In the genomic region with DNA sequence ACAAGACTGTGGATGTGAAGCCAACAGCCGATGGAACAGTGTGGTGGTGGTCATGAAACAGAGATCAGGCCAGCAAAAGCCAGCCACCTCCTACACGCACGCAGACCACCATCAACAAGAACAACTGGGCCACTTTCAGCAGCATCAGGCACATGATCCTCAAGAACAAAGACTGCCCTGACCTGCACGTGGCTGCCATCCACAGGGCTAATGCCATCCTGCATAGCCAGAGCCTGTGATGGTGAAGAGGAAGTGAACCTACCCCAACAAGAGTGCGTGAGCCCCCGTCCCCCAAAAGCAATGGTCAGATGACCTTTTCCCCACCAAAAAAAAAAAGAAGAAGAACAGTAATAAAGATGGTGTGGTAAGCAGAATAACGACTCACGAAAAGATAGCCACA, we compare ENCODE assay signal across 16 cellular contexts.
DNase-seq lines count a peak whose midpoint lies in the region; ATAC-seq, FAIRE-seq and TF ChIP-seq lines count a peak whose summit lies in the region.
"Had no signal": no experiment of that assay in that cellular context is flagged by ENCODE, and none has a peak within 500 bp of the region (broad histone marks: within the 10 kb centered on the region; RNA-seq: fewer than 3 reads in every experiment).

No MANE protein-coding gene starts in this region.

- no peaks in the 10 kb centered on the region for H3F3A ChIP-seq in GM23338 (replicated peaks; ENCODE audit: low read depth)

- ATAC-seq in GM23338 (no peak), HG02885 (IDR thresholded peaks at IDR 0.05; ENCODE audit: poor library complexity, unreplicated experiment) (no peak)
- ATAC-seq: GM12878 had no signal

- H3K79me2 ChIP-seq in GM23338 (replicated peaks; ENCODE audit: insufficient read depth) (no peaks in the 10 kb centered on the region), H1 (ENCODE audit: control insufficient read depth in 1 of 2, insufficient read depth in 2 of 2, low read length in 2 of 2) (no peaks in the 10 kb centered on the region)

- no peaks in the 10 kb centered on the region for H3K9me3 Mint-ChIP-seq in GM23338

- peak in 1 of 2 experiments; percentile 17; a peak in 1 of 4 replicates for TF ChIP-seq RAD21 in H1 (IDR thresholded peaks at IDR 0.05 in 1 of 2, conservative IDR thresholded peaks at IDR 0.05 in 1 of 2; ENCODE audit: low read depth in 2 of 2, low read length in 2 of 2)

- H2BK5ac ChIP-seq in H1 (ENCODE audit: low read depth, low read length), result no peak overlapping the region

- no peaks in the 10 kb centered on the region for H3K36me3 ChIP-seq in GM23338 (ENCODE audit: insufficient read depth)
- no peaks in the 10 kb centered on the region for H3K36me3 ChIP-seq in H1 (ENCODE audit: control insufficient read depth in 2 of 4, insufficient read depth in 4 of 4, low read length in 3 of 4)
- H3K36me3 ChIP-seq: BLaER1, HAP-1 had no signal

- no peak for TF ChIP-seq POLR2A in H1 (IDR thresholded peaks at IDR 0.05; ENCODE audit: control extremely low read depth in 1 of 2, low read depth in 2 of 2, low read length in 2 of 2)

- H3K18ac ChIP-seq in H1 (ENCODE audit: extremely low read depth, low read length), result 0 out of 2 replicates have a peak overlapping the region, but pooled peaks have one; percentile 40

- H3K9me3 ChIP-seq in H1 (ENCODE audit: insufficient read depth in 2 of 2, low read depth in 1 of 2, low read length in 1 of 2), result no peaks in the 10 kb centered on the region
- H3K9me3 ChIP-seq: BLaER1, HAP-1 had no signal

- H2AFZ ChIP-seq in GM23338, result peak overlapping the region; percentile 80; the same call in 1 of the 2 replicates
- peak overlapping the region; percentile 98 for H2AFZ ChIP-seq in H1 (ENCODE audit: low read length)
- H2AFZ ChIP-seq: GM23248 had no signal

- H4K91ac ChIP-seq in H1 (replicated peaks; ENCODE audit: insufficient read length, low read length), result no peak overlapping the region

- no peak overlapping the region for H2BK20ac ChIP-seq in H1 (ENCODE audit: low read length)

- 86% methylated on average over 6 of the region's 8 CpGs; no CpG with 5 or more reads in 1 of the 2 experiments for WGBS in H1 (ENCODE audit: extremely low coverage in 1 of 2, insufficient coverage in 1 of 2, insufficient read length in 1 of 2, insufficient replicate concordance in 2 of 2, low coverage in 1 of 2, low lambda C conversion rate in 2 of 2, missing lambda C conversion rate in 1 of 2), 2 experiments

- H3K27ac Mint-ChIP-seq in GM23338, result no peak overlapping the region
- H3K27ac Mint-ChIP-seq: CD8-positive, alpha-beta memory T cell had no signal

- H3K27ac ChIP-seq in GM23338 (ENCODE audit: low read depth) (no peak overlapping the region), H1 (ENCODE audit: low read depth, low read length) (no peak overlapping the region)
- H3K27ac ChIP-seq: BLaER1, HL-60 had no signal

- FAIRE-seq in H1 (lab: Jason Lieb, UNC), result no peak
- FAIRE-seq in urothelium cell line (lab: Jason Lieb, UNC), result peak; percentile 94
- FAIRE-seq: GM12878 had no signal

- no peak overlapping the region for H3K4me3 Mint-ChIP-seq in GM23338
- H3K4me3 Mint-ChIP-seq: CD8-positive, alpha-beta memory T cell had no signal

- H3K27me3 ChIP-seq in GM23338 (ENCODE audit: insufficient read depth), result no peaks in the 10 kb centered on the region
- no peaks in the 10 kb centered on the region for H3K27me3 ChIP-seq in H1 (replicated peaks in 1 of 4; ENCODE audit: control insufficient read depth in 3 of 4, extremely low read depth in 1 of 4, insufficient read depth in 3 of 4, low read length in 3 of 4)
- H3K27me3 ChIP-seq: BLaER1 had no signal

- H4K8ac ChIP-seq in H1 (ENCODE audit: extremely low read depth, insufficient read depth, low read length), result no peak overlapping the region

- no peak for DNase-seq in GM23338 (ENCODE audit: low spot score)
- DNase-seq in NCI-H69 (lab: John Stamatoyannopoulos, UW), result peak; percentile 10
- DNase-seq in H1 (ENCODE audit: low read depth in 1 of 2, low spot score in 2 of 2), result no peak
- DNase-seq in urothelium cell line (ENCODE audit: low spot score), result no peak
- DNase-seq in COLO829 (ENCODE audit: low spot score), result no peak
- DNase-seq in AML-193 (lab: John Stamatoyannopoulos, UW), result no peak
- DNase-seq: Calu3; CD8-positive, alpha-beta memory T cell; DMS 273 treated with DMSO at 0.1 percent for 48 hours; GM23248; KBM-7 had no signal

- POLR2A ChIA-PET in H1 (lab: Charles Lee; ENCODE audit: partially characterized antibody), result no interaction called here

- H3K27me3 Mint-ChIP-seq in GM23338 (ENCODE audit: insufficient read depth, low read depth, poor library complexity), result peaks cover 3% of the 10 kb centered on the region

- H3K36me3 Mint-ChIP-seq in GM23338 (ENCODE audit: low read depth), result no peaks in the 10 kb centered on the region

- H3K4me1 ChIP-seq in GM23338 (ENCODE audit: insufficient read depth), result no peaks in the 10 kb centered on the region
- H3K4me1 ChIP-seq in H1 (replicated peaks in 1 of 4; ENCODE audit: control insufficient read depth in 3 of 4, insufficient read depth in 4 of 4, low read length in 3 of 4), result no peaks in the 10 kb centered on the region
- H3K4me1 ChIP-seq: BLaER1 had no signal

- H3K9ac ChIP-seq in H1 (replicated peaks in 1 of 4; ENCODE audit: extremely low read depth in 1 of 4, low read depth in 3 of 4, low read length in 3 of 4), result no peak overlapping the region
- H3K9ac ChIP-seq: BLaER1, GM23248 had no signal

- H2BK15ac ChIP-seq in H1 (ENCODE audit: low read length), result no peak overlapping the region

- H4K5ac ChIP-seq in H1 (ENCODE audit: insufficient read length, low read depth, low read length), result no peak overlapping the region

- H4K20me1 ChIP-seq in GM23338 (replicated peaks; ENCODE audit: insufficient read depth) (no peaks in the 10 kb centered on the region), H1 (replicated peaks in 1 of 2; ENCODE audit: control insufficient read depth in 1 of 2, insufficient read depth in 2 of 2, low read length in 2 of 2) (no peaks in the 10 kb centered on the region)
- H4K20me1 ChIP-seq: BLaER1 had no signal

- CTCF ChIA-PET in H1 (lab: Charles Lee; ENCODE audit: partially characterized antibody), result no interaction called here

- H3K56ac ChIP-seq in H1 (replicated peaks; ENCODE audit: insufficient read length, low read depth, low read length), result no peak overlapping the region

- no peak overlapping the region for H3K14ac ChIP-seq in H1 (ENCODE audit: insufficient read length)

- H2AK5ac ChIP-seq in H1 (ENCODE audit: low read depth, low read length), result no peak overlapping the region

- TF ChIP-seq CTCF in GM23338 (conservative IDR thresholded peaks at IDR 0.05; ENCODE audit: low read depth in 2 of 2) (0 out of 4 replicates have a peak, but pooled peaks of 1 of the 2 experiments have one; percentile 8), H1 (IDR thresholded peaks at IDR 0.05; ENCODE audit: control extremely low read depth in 1 of 3, insufficient read depth in 1 of 3, low read depth in 1 of 3, low read length in 3 of 3) (peak in 1 of 3 experiments; percentile 22; a peak in 1 of 4 replicates)

- TF ChIP-seq EP300 in H1 (IDR thresholded peaks at IDR 0.05; ENCODE audit: borderline replicate concordance in 1 of 2, low read depth in 2 of 2, low read length in 2 of 2), result no peak

- no peaks in the 10 kb centered on the region for H3K23me2 ChIP-seq in H1 (ENCODE audit: low read depth, low read length)

- H3K79me1 ChIP-seq in H1 (ENCODE audit: low read depth, low read length), result no peaks in the 10 kb centered on the region

- H3K4me1 Mint-ChIP-seq in GM23338, result no peaks in the 10 kb centered on the region
- H3K4me1 Mint-ChIP-seq: CD8-positive, alpha-beta memory T cell had no signal

- H3K4me2 ChIP-seq in GM23338 (no peak overlapping the region), H1 (ENCODE audit: insufficient read depth in 1 of 2, low read depth in 2 of 2, low read length in 2 of 2) (no peak overlapping the region)
- H3K4me2 ChIP-seq: BLaER1 had no signal

- no peak overlapping the region for H3K4me3 ChIP-seq in GM23338
- no peak overlapping the region for H3K4me3 ChIP-seq in H1 (ENCODE audit: extremely low read depth in 1 of 4, insufficient read depth in 2 of 4, low read depth in 3 of 4, low read length in 4 of 4)
- H3K4me3 ChIP-seq: BLaER1, GM12878, GM23248, HAP-1 had no signal

- H2BK120ac ChIP-seq in H1 (replicated peaks; ENCODE audit: low read depth, low read length), result no peak overlapping the region

- peaks cover 11% of the 10 kb centered on the region for H3K9me2 ChIP-seq in GM23338 (ENCODE audit: insufficient read depth)

- H3K4ac ChIP-seq in H1 (replicated peaks; ENCODE audit: insufficient read length, low read depth, low read length), result no peak overlapping the region

- 0 out of 2 replicates have a peak overlapping the region, but pooled peaks have one; percentile 53 for H2BK12ac ChIP-seq in H1 (ENCODE audit: low read depth, low read length)

- no peak overlapping the region for H3K23ac ChIP-seq in H1 (ENCODE audit: insufficient read length)

TF ChIP-seq in GM23338, 12 proteins besides CTCF, POLR2A, EP300 and RAD21 (continues in another document):
- TF ChIP-seq JUNB (IDR thresholded peaks at IDR 0.05; ENCODE audit: unreplicated experiment), result no peak

TF ChIP-seq in H1, 55 proteins besides CTCF, POLR2A, EP300 and RAD21:
- TF ChIP-seq POU5F1 (IDR thresholded peaks at IDR 0.05; ENCODE audit: low read depth, low read length), result no peak
- no peak for TF ChIP-seq JUND (IDR thresholded peaks at IDR 0.05; ENCODE audit: low read length)
- TF ChIP-seq, protein P1, sequence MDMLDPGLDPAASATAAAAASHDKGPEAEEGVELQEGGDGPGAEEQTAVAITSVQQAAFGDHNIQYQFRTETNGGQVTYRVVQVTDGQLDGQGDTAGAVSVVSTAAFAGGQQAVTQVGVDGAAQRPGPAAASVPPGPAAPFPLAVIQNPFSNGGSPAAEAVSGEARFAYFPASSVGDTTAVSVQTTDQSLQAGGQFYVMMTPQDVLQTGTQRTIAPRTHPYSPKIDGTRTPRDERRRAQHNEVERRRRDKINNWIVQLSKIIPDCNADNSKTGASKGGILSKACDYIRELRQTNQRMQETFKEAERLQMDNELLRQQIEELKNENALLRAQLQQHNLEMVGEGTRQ (IDR thresholded peaks at IDR 0.05; ENCODE audit: low read length), result no peak
- TF ChIP-seq YY1 (IDR thresholded peaks at IDR 0.05; ENCODE audit: low read depth, low read length), result no peak
- TF ChIP-seq JUN (IDR thresholded peaks at IDR 0.05; ENCODE audit: low read depth, low read length), result no peak
- peak; percentile 35; the same call in 1 of the 2 replicates for TF ChIP-seq MAX (IDR thresholded peaks at IDR 0.05)
TF ChIP-seq in H1: peak in this region for 1.
